8 cellular contexts compared by ENCODE assay signal in genomic region chr1:6600410-6601048, GRCh38. TPM values are rescaled to one million over a fixed set of nuclear protein-coding genes. Genes with fewer than 3 reads are reported as not detected.
DNase-seq lines count a peak whose midpoint lies in the region; ATAC-seq, FAIRE-seq and TF ChIP-seq lines count a peak whose summit lies in the region.

No MANE protein-coding gene starts in this region.

- ATAC-seq in aorta (ENCODE audit: low FRiP score) = no peak
- no peak for ATAC-seq in HG02678 (IDR thresholded peaks at IDR 0.05; ENCODE audit: unreplicated experiment)
- ATAC-seq in GM21737 (IDR thresholded peaks at IDR 0.05; ENCODE audit: unreplicated experiment) = no peak

- peak overlapping the region; percentile 74 to 81 for H3K27ac ChIP-seq in aorta (ENCODE audit: low read depth in 1 of 2, low read length in 2 of 2)

- FAIRE-seq in bronchial epithelial cell (lab: Jason Lieb, UNC) = no peak

- BruUV-seq in Calu3 (replicated peaks; lab: Mats Ljungman, UMichigan) = TSS peak; percentile 52

- peak overlapping the region; percentile 87 for H3K4me3 Mint-ChIP-seq in Calu3 (ENCODE audit: low read depth, unreplicated experiment)
- H3K4me3 Mint-ChIP-seq in IgD-negative memory B cell = peak overlapping the region; percentile 94 to 97 (median 95)
- peak overlapping the region; percentile 92 for H3K4me3 Mint-ChIP-seq in mesothelial cell of epicardium

- H3K4me3 ChIP-seq in bronchial epithelial cell (ENCODE audit: low read depth, low read length) (peak overlapping the region; percentile 99), aorta (ENCODE audit: low read length in 2 of 2) (peak overlapping the region; percentile 57 to 70)

- CTCF ChIA-PET in Calu3 (lab: Charles Lee) = interaction anchor here (0.6 to 2.1 kb wide), 3 partner anchors 10 to 34 kb away, joined by 3 to 5 read pairs (median 4); no protein-coding TSS in a partner anchor

- H3K27me3 Mint-ChIP-seq in Calu3 (ENCODE audit: unreplicated experiment) (no peaks in the 10 kb centered on the region), IgD-negative memory B cell (no peaks in the 10 kb centered on the region), mesothelial cell of epicardium (ENCODE audit: low read depth) (no peaks in the 10 kb centered on the region)

- intact Hi-C loops in Calu3 (cut with micrococcal nuclease; ENCODE audit: unreplicated experiment) = loop anchor here (10.0 kb wide), 1 partner anchor 46 kb away; the partner anchor contains the start of genes NOL9 and TAS1R1
- intact Hi-C loops in aorta (cut with DNase I) = loop anchor here in 1 of 2 donors (10.0 kb wide), 1 partner anchor 184 kb away; the partner anchor contains the start of gene CAMTA1

- no peak for TF ChIP-seq CTCF in Calu3 (IDR thresholded peaks at IDR 0.05; ENCODE audit: unreplicated experiment)
- TF ChIP-seq CTCF in bronchial epithelial cell (IDR thresholded peaks at IDR 0.05; ENCODE audit: insufficient read depth, low read length, severe bottlenecking) = no peak
- TF ChIP-seq CTCF in mesothelial cell of epicardium (IDR thresholded peaks at IDR 0.05; ENCODE audit: unreplicated experiment) = no peak

- H3K36me3 ChIP-seq in bronchial epithelial cell (ENCODE audit: control insufficient read depth, insufficient read depth, low read length) (peaks cover 35% of the 10 kb centered on the region), aorta (ENCODE audit: control insufficient read depth in 1 of 2, insufficient read depth in 2 of 2, low read length in 1 of 2) (peaks cover 0 to 6% of the 10 kb centered on the region in 2 donors)

- H3K4me1 Mint-ChIP-seq in Calu3 (ENCODE audit: low read depth, unreplicated experiment) = no peaks in the 10 kb centered on the region
- H3K4me1 Mint-ChIP-seq in IgD-negative memory B cell = peaks cover 19 to 25% (median 24%) of the 10 kb centered on the region in 3 donors
- peaks cover 49% of the 10 kb centered on the region for H3K4me1 Mint-ChIP-seq in mesothelial cell of epicardium

- H3K9me3 Mint-ChIP-seq in Calu3 (ENCODE audit: low read depth, unreplicated experiment) (no peaks in the 10 kb centered on the region), IgD-negative memory B cell (no peaks in the 10 kb centered on the region), mesothelial cell of epicardium (no peaks in the 10 kb centered on the region)

- H3K9me3 ChIP-seq in aorta (ENCODE audit: control insufficient read depth, low read length) = no peaks in the 10 kb centered on the region

- DNase-seq in Calu3 (no peak), bronchial epithelial cell (ENCODE audit: low read depth) (peak; percentile 22), mesothelial cell of epicardium (ENCODE audit: low spot score in 2 of 2, unreplicated experiment in 2 of 2) (no peak), aorta (no peak), NCI-H187 (lab: John Stamatoyannopoulos, UW) (no peak)

- peak overlapping the region; percentile 96 for H3K27ac Mint-ChIP-seq in Calu3 (ENCODE audit: unreplicated experiment)
- peak overlapping the region; percentile 67 to 97 (median 87) for H3K27ac Mint-ChIP-seq in IgD-negative memory B cell
- H3K27ac Mint-ChIP-seq in mesothelial cell of epicardium = peak overlapping the region; percentile 94

- H3K27me3 ChIP-seq in bronchial epithelial cell (ENCODE audit: control insufficient read depth, insufficient read depth, low read length) (no peaks in the 10 kb centered on the region), aorta (ENCODE audit: control insufficient read depth in 1 of 2, insufficient read depth in 2 of 2, low read length in 1 of 2) (peaks cover 0 to 2% of the 10 kb centered on the region in 2 donors)

- 14 to 16% methylated on average over 10 of the region's 10 CpGs for WGBS in aorta, 2 donors

- H3K36me3 Mint-ChIP-seq in Calu3 (ENCODE audit: insufficient read depth, unreplicated experiment) (peaks cover 67% of the 10 kb centered on the region), IgD-negative memory B cell (no peaks in the 10 kb centered on the region), mesothelial cell of epicardium (no peaks in the 10 kb centered on the region)

- no peaks in the 10 kb centered on the region for H3K4me1 ChIP-seq in aorta (ENCODE audit: control insufficient read depth in 1 of 2, insufficient read depth in 2 of 2, low read length in 2 of 2)

RNA-seq across cellular contexts. Expression of gene KLHL21, which starts 2.1 kb away (rescaled TPM):
- total RNA-seq in Calu3 (2022) (21.8 and 23.5 TPM in 2 replicates), bronchial epithelial cell (30.2 and 38.7 TPM in 2 replicates), mesothelial cell of epicardium (22.0 to 25.1 TPM (median 23.4 TPM) in 3 replicates), aorta (10 to 100 TPM; 37.5 to 38.3 TPM)
- polyA plus RNA-seq in IgD-negative memory B cell (12.1 TPM), aorta (10 to 100 TPM; 10.8 to 38.0 TPM)

RNA-seq across cellular contexts. Expression of gene PHF13, which starts 13.0 kb away (rescaled TPM):
- total RNA-seq in Calu3 (2022) (14.2 and 14.5 TPM in 2 replicates), bronchial epithelial cell (6.1 and 9.9 TPM in 2 replicates), mesothelial cell of epicardium (33.7 to 35.0 TPM (median 34.0 TPM) in 3 replicates), aorta (10 to 100 TPM; 19.0 to 19.3 TPM)
- polyA plus RNA-seq in IgD-negative memory B cell (5.3 TPM), aorta (10 to 100 TPM in 1 of 2 donors, 1 to 10 TPM in 1; 3.6 to 10.8 TPM)

RNA-seq across cellular contexts. Expression of gene ZBTB48, which starts 20.7 kb away (rescaled TPM):
- total RNA-seq in Calu3 (2022) (24.4 and 25.2 TPM in 2 replicates), bronchial epithelial cell (18.7 and 19.7 TPM in 2 replicates), mesothelial cell of epicardium (33.6 to 41.5 TPM (median 33.8 TPM) in 3 replicates), aorta (10 to 100 TPM; 20.6 to 29.9 TPM)
- polyA plus RNA-seq in IgD-negative memory B cell (21.4 TPM), aorta (100 to 1,000 TPM in 1 of 2 donors, 10 to 100 TPM in 1; 25.2 to 204 TPM)

RNA-seq across cellular contexts. Expression of gene THAP3, which starts 24.1 kb away (rescaled TPM):
- 11.4 and 11.5 TPM in 2 replicates for total RNA-seq in Calu3 (2022)
- 28.4 TPM for polyA plus RNA-seq in IgD-negative memory B cell
- 24.0 and 26.6 TPM in 2 replicates for total RNA-seq in bronchial epithelial cell
- 19.8 to 22.9 TPM (median 20.0 TPM) in 3 replicates for total RNA-seq in mesothelial cell of epicardium
- 10 to 100 TPM; 11.0 to 21.2 TPM for total RNA-seq in aorta
- 10 to 100 TPM; 20.8 to 44.1 TPM for polyA plus RNA-seq in aorta

RNA-seq across cellular contexts. Expression of gene TAS1R1, which starts 45.4 kb away (rescaled TPM):
- total RNA-seq in Calu3 (2022) = not detected in 2 replicates
- not detected for polyA plus RNA-seq in IgD-negative memory B cell
- total RNA-seq in bronchial epithelial cell = not detected in 2 replicates
- not detected in 3 replicates for total RNA-seq in mesothelial cell of epicardium
- total RNA-seq in aorta = not detected
- 1 to 10 TPM in 1 of 2 donors, not detected in 1; 1.3 TPM for polyA plus RNA-seq in aorta
